9 cellular contexts compared by ENCODE assay signal in the genomic region with DNA sequence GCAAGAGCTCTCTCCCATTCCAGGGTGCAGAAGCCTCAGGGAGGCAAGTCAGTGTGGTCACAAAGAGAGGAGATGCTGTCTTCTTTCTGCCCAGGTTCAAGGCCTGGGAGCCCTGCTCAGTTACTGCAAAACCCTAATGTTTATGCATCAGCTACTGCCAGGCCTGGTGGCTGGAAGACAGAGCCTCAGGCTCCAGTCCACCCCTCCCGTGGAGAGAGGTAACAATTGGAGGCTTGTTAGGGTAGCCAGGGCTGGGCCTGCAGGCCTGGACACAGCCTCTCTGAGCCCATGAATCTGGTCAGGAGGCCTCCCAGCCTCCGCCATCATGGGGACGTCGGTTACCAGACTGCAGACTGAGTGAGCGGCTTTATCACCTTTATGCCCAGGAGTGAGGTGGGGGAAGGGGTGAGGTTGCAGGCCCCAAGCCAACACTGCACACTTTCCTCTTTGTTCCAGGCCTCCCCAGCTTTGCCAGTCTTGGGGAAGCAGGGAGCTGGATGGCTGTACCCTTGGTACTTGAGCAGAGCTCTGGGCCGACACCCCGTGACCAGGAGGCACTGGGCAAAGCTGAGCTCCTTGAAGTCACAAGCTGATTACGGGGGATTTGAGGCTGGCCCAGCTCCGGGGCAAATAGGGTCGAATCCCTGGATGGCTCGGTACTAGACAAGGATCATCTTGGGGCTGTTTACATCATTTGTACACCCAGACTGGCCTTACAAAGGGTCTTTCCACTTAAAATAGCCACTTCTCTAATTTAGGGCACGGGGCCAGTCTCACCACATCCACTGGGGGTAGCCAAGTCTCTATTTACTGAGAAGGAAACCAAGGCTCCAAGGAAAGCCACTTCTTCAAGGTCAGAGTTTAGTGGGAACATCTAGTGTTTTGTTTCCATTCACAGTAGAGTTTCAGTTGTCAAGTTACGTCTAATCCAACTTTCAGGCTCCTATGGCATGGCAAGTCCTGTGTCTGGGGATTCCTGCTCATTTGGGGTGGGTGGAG. TPM values are rescaled to one million over a fixed set of nuclear protein-coding genes. Genes with fewer than 3 reads are reported as not detected.
DNase-seq lines count a peak whose midpoint lies in the region; ATAC-seq, FAIRE-seq and TF ChIP-seq lines count a peak whose summit lies in the region.
"Had no signal": no experiment of that assay in that cellular context is flagged by ENCODE, and none has a peak within 500 bp of the region (broad histone marks: within the 10 kb centered on the region; RNA-seq: fewer than 3 reads in every experiment).

No MANE protein-coding gene starts in this region.

- peak overlapping the region; percentile 74 for H3K4me2 ChIP-seq in keratinocyte (ENCODE audit: control insufficient read depth, extremely low read depth, insufficient read depth, low read depth, low read length)

- WGBS in heart left ventricle, 4 donors, result 65 to 76% (median 68%) methylated on average over 11 to 13 of the region's 13 CpGs
- WGBS in transverse colon (ENCODE audit: low coverage in 1 of 2), 2 donors, result 88 to 100% methylated on average over 1 to 13 of the region's 13 CpGs

- H3K4me3 Mint-ChIP-seq in activated T-helper 2 cell treated with anti-CD3 and anti-CD28 coated beads, Interferon-gamma antibody, Interleukin-2, Interleukin-4, amounts not matched to agents 10 μg/mL and 5 μg/mL and 100 μg/mL, durations not matched to agents 14 hours and 24 hours and 36 hours (ENCODE audit: low read depth), result peak overlapping the region; percentile 38
- H3K4me3 Mint-ChIP-seq in progenitor cell of endocrine pancreas (ENCODE audit: low read depth), result no peak overlapping the region

- H3K27me3 ChIP-seq in heart left ventricle (no peaks in the 10 kb centered on the region), keratinocyte (ENCODE audit: control insufficient read depth, extremely low read depth, insufficient read depth, low read length) (no peaks in the 10 kb centered on the region), transverse colon (no peaks in the 10 kb centered on the region)

- no peaks in the 10 kb centered on the region for H3K27me3 Mint-ChIP-seq in activated T-helper 2 cell treated with anti-CD3 and anti-CD28 coated beads, Interferon-gamma antibody, Interleukin-2, Interleukin-4, amounts not matched to agents 10 μg/mL and 5 μg/mL and 100 μg/mL, durations not matched to agents 14 hours and 24 hours and 36 hours (ENCODE audit: low read depth)
- no peaks in the 10 kb centered on the region for H3K27me3 Mint-ChIP-seq in progenitor cell of endocrine pancreas

- peaks cover 3% of the 10 kb centered on the region for H3K9me1 ChIP-seq in keratinocyte (ENCODE audit: control insufficient read depth, extremely low read depth, insufficient read depth, low read length)

- H3K4me3 ChIP-seq in heart left ventricle, result no peak overlapping the region
- H3K4me3 ChIP-seq in keratinocyte (ENCODE audit: control insufficient read depth in 2 of 3, extremely low read depth in 1 of 3, insufficient read depth in 2 of 3, low read depth in 1 of 3, low read length in 3 of 3), result peak overlapping the region; percentile 3 to 47 (median 47)
- H3K4me3 ChIP-seq in transverse colon, result no peak overlapping the region

- peaks cover 81% of the 10 kb centered on the region for H3K36me3 Mint-ChIP-seq in activated T-helper 2 cell treated with anti-CD3 and anti-CD28 coated beads, Interferon-gamma antibody, Interleukin-2, Interleukin-4, amounts not matched to agents 10 μg/mL and 5 μg/mL and 100 μg/mL, durations not matched to agents 14 hours and 24 hours and 36 hours (ENCODE audit: low read depth)
- peaks cover 4% of the 10 kb centered on the region for H3K36me3 Mint-ChIP-seq in progenitor cell of endocrine pancreas (ENCODE audit: insufficient read depth)

- no peaks in the 10 kb centered on the region for H3K9me3 ChIP-seq in heart left ventricle
- H3K9me3 ChIP-seq in keratinocyte (ENCODE audit: control insufficient read depth, low read depth, low read length), result no peaks in the 10 kb centered on the region
- H3K9me3 ChIP-seq in transverse colon, result no peaks in the 10 kb centered on the region

- no peaks in the 10 kb centered on the region for H3K9me3 Mint-ChIP-seq in activated T-helper 2 cell treated with anti-CD3 and anti-CD28 coated beads, Interferon-gamma antibody, Interleukin-2, Interleukin-4, amounts not matched to agents 10 μg/mL and 5 μg/mL and 100 μg/mL, durations not matched to agents 14 hours and 24 hours and 36 hours
- H3K9me3 Mint-ChIP-seq in progenitor cell of endocrine pancreas (ENCODE audit: low read depth), result no peaks in the 10 kb centered on the region

- H4K20me1 ChIP-seq in keratinocyte (ENCODE audit: control insufficient read depth, extremely low read depth, insufficient read depth, low read length), result peaks cover 35% of the 10 kb centered on the region

- H3K4me1 Mint-ChIP-seq in activated T-helper 2 cell treated with anti-CD3 and anti-CD28 coated beads, Interferon-gamma antibody, Interleukin-2, Interleukin-4, amounts not matched to agents 10 μg/mL and 5 μg/mL and 100 μg/mL, durations not matched to agents 14 hours and 24 hours and 36 hours (ENCODE audit: low read depth), result peaks cover 66% of the 10 kb centered on the region
- peaks cover 25% of the 10 kb centered on the region for H3K4me1 Mint-ChIP-seq in progenitor cell of endocrine pancreas (ENCODE audit: low read depth)

- intact Hi-C loops in heart left ventricle (cut with DNase I) (loop anchor here in 1 of 10 donors (2.0 kb wide), 1 partner anchor 25 kb away; no protein-coding TSS in a partner anchor), left cardiac atrium (cut with DNase I) (no loop called here), transverse colon (cut with DNase I; ENCODE audit: low total_unique reads) (no loop called here)
- intact Hi-C loops in activated T-helper 2 cell treated with anti-CD3 and anti-CD28 coated beads, Interferon-gamma antibody, Interleukin-2, Interleukin-4, amounts not matched to agents 10 μg/mL and 5 μg/mL and 100 μg/mL, durations not matched to agents 14 hours and 24 hours and 36 hours (cut with micrococcal nuclease), result no loop called here

- H3K27ac ChIP-seq in heart left ventricle, result peak overlapping the region in 9 of 12 donors; percentile 9 to 78 (median 42)
- peak overlapping the region; percentile 77 for H3K27ac ChIP-seq in keratinocyte (ENCODE audit: control insufficient read depth, insufficient read depth, low read length)
- peak overlapping the region in 3 of 4 donors; percentile 24 to 66 (median 59) for H3K27ac ChIP-seq in transverse colon

- H3K79me2 ChIP-seq in keratinocyte (ENCODE audit: control insufficient read depth, insufficient read depth, low read length), result peaks cover 92% of the 10 kb centered on the region

- in situ Hi-C loops in transverse colon (cut with MboI; ENCODE audit: low pct_ligation_motif_present in 1 of 4, low pct_unique_long_range_greater_than_20kb in 1 of 4, low sequenced_read_pairs in 3 of 4), result no loop called here

- ATAC-seq in heart left ventricle (peak in 2 of 4 donors; percentile 10 to 12), left cardiac atrium (no peak)

- H3K4me1 ChIP-seq in heart left ventricle (peaks cover 0 to 68% (median 30%) of the 10 kb centered on the region in 12 donors), keratinocyte (ENCODE audit: control insufficient read depth, extremely low read depth, insufficient read depth, low read length) (peaks cover 71% of the 10 kb centered on the region), transverse colon (peaks cover 0 to 53% (median 23%) of the 10 kb centered on the region in 4 donors)

- TF ChIP-seq POLR2A in heart left ventricle (IDR thresholded peaks at IDR 0.05) (no peak), transverse colon (IDR thresholded peaks at IDR 0.05) (no peak)

- peak overlapping the region; percentile 38 for H3K27ac Mint-ChIP-seq in activated T-helper 2 cell treated with anti-CD3 and anti-CD28 coated beads, Interferon-gamma antibody, Interleukin-2, Interleukin-4, amounts not matched to agents 10 μg/mL and 5 μg/mL and 100 μg/mL, durations not matched to agents 14 hours and 24 hours and 36 hours
- no peak overlapping the region for H3K27ac Mint-ChIP-seq in progenitor cell of endocrine pancreas

- TF ChIP-seq EP300 in transverse colon (IDR thresholded peaks at IDR 0.05; ENCODE audit: low read depth), result no peak

- peak overlapping the region; percentile 66 for H3K9ac ChIP-seq in keratinocyte (ENCODE audit: control insufficient read depth, extremely low read depth, insufficient read depth, low read length)

- no peak for DNase-seq in heart left ventricle
- no peak for DNase-seq in left cardiac atrium
- no peak for DNase-seq in activated T-helper 2 cell treated with anti-CD3 and anti-CD28 coated beads, Interferon-gamma antibody, Interleukin-2, Interleukin-4, amounts not matched to agents 10 μg/mL and 5 μg/mL and 100 μg/mL, durations not matched to agents 14 hours and 24 hours and 36 hours (ENCODE audit: low spot score)
- no peak for DNase-seq in keratinocyte (ENCODE audit: low read depth, low spot score)
- no peak for DNase-seq in transverse colon
- no peak for DNase-seq in GM19238 (ENCODE audit: insufficient read length, low spot score)
- no peak for DNase-seq in progenitor cell of endocrine pancreas (ENCODE audit: low spot score, unreplicated experiment)
- no peak for DNase-seq in DMS153 treated with DMSO at 0.1 percent for 48 hours (lab: John Stamatoyannopoulos, UW; ENCODE audit: unreplicated experiment)
- DNase-seq: effector CD8-positive, alpha-beta T cell had no signal

- no peak overlapping the region for H2AFZ ChIP-seq in keratinocyte (ENCODE audit: control insufficient read depth, low read length)

- FAIRE-seq in keratinocyte (lab: Jason Lieb, UNC), result no peak

- H3K36me3 ChIP-seq in heart left ventricle (no peaks in the 10 kb centered on the region), keratinocyte (ENCODE audit: control insufficient read depth in 2 of 2, extremely low read depth in 1 of 2, insufficient read depth in 2 of 2, low read length in 2 of 2) (peaks cover 30 to 50% of the 10 kb centered on the region in 2 experiments), transverse colon (no peaks in the 10 kb centered on the region)

- dilution Hi-C loops in keratinocyte (cut with MboI; ENCODE audit: extremely low pct_ligation_motif_present, low sequenced_read_pairs), result no loop called here

- TF ChIP-seq CTCF in heart left ventricle (IDR thresholded peaks at IDR 0.05), result no peak
- no peak for TF ChIP-seq CTCF in keratinocyte (optimal IDR thresholded peaks at IDR 0.05 in 1 of 3, IDR thresholded peaks at IDR 0.05 in 1 of 3, conservative IDR thresholded peaks at IDR 0.05 in 1 of 3; ENCODE audit: extremely low read depth in 1 of 3, insufficient read depth in 2 of 3, low read length in 3 of 3)
- no peak for TF ChIP-seq CTCF in transverse colon (IDR thresholded peaks at IDR 0.05)
- TF ChIP-seq CTCF in progenitor cell of endocrine pancreas (IDR thresholded peaks at IDR 0.05; ENCODE audit: unreplicated experiment), result no peak

RNA-seq across cellular contexts. Expression of a gene that starts 5.2 kb away (rescaled TPM):
- total RNA-seq in heart left ventricle (10 to 100 TPM; 19.0 to 88.1 (median 29.9) TPM), left cardiac atrium (10 to 100 TPM; 10.9 to 12.9 TPM), transverse colon (10 to 100 TPM; 37.2 to 98.9 (median 69.1) TPM), progenitor cell of endocrine pancreas (49.7 and 54.7 TPM in 2 replicates)
- polyA plus RNA-seq in heart left ventricle (100 to 1,000 TPM in 1 of 2 donors, 10 to 100 TPM in 1; 10.6 to 196 TPM), keratinocyte (580 to 1,115 TPM (median 689 TPM) in 3 replicates)
- total RNA-seq in activated T-helper 2 cell treated with anti-CD3 and anti-CD28 coated beads, Interferon-gamma antibody, Interleukin-2, Interleukin-4, amounts not matched to agents 10 μg/mL and 5 μg/mL and 100 μg/mL, durations not matched to agents 14 hours and 24 hours and 36 hours, result 143 and 155 TPM in 2 replicates
- polyA plus RNA-seq in keratinocyte (2011; ENCODE audit: low read depth), result 202 TPM
- polyA plus RNA-seq in keratinocyte (2011; cell fraction: cytosol; rRNA removed), result 275 and 321 TPM in 2 replicates
- 1,814 and 2,318 TPM in 2 replicates for polyA plus RNA-seq in keratinocyte (2011; cell fraction: nucleus; rRNA removed)
- polyA plus RNA-seq in keratinocyte (2012; ENCODE audit: low replicate concordance), result 844 and 1,046 TPM in 2 replicates
- polyA minus RNA-seq in keratinocyte, result 817 to 1,377 TPM (median 1,072 TPM) in 3 replicates
- polyA minus RNA-seq in keratinocyte (2011; cell fraction: cytosol; rRNA and poly(A)+ RNA removed), result 724 TPM
- 1,644 and 2,001 TPM in 2 replicates for polyA minus RNA-seq in keratinocyte (2011; cell fraction: nucleus; rRNA and poly(A)+ RNA removed)

Comparison
In these comparisons a context has a peak if more than half of its experiments do, and no peak if none do; other contexts are left out.
1. H3K4me3 ChIP-seq: peak in keratinocyte (3 of 3); none in heart left ventricle (0 of 12) and transverse colon (0 of 4).
2. Peak in every context shown above with its lines, with median percentiles within 50 percentile points of each other: H3K27ac ChIP-seq.